20 cellular contexts compared by ENCODE assay signal in genomic region chr3:147423601-147424324, GRCh38. TPM values are rescaled to one million over a fixed set of nuclear protein-coding genes. Genes with fewer than 3 reads are reported as not detected.
DNase-seq lines count a peak whose midpoint lies in the region; ATAC-seq, FAIRE-seq and TF ChIP-seq lines count a peak whose summit lies in the region.
"Had no signal": no experiment of that assay in that cellular context is flagged by ENCODE, and none has a peak within 500 bp of the region (broad histone marks: within the 10 kb centered on the region; RNA-seq: fewer than 3 reads in every experiment).

No MANE protein-coding gene starts in this region.

- no peak for TF ChIP-seq CTCF in H1 (IDR thresholded peaks at IDR 0.05; ENCODE audit: control extremely low read depth in 1 of 3, insufficient read depth in 1 of 3, low read depth in 1 of 3, low read length in 3 of 3)
- TF ChIP-seq CTCF in nephron (IDR thresholded peaks at IDR 0.05; ENCODE audit: unreplicated experiment in 3 of 3), result no peak

- peak overlapping the region; percentile 85 to 99 (median 92) for H3K27ac Mint-ChIP-seq in nephron
- H3K27ac Mint-ChIP-seq: activated CD8-positive, alpha-beta T cell treated with anti-CD3 and anti-CD28 coated beads for 36 hours; activated naive CD8-positive, alpha-beta T cell; CD4-positive, CD25-positive, alpha-beta regulatory T cell; stimulated activated naive CD8-positive, alpha-beta T cell treated with anti-CD3 and anti-CD28 coated beads, Interleukin-15, Interleukin-2, amounts not matched to agents 100 ng/mL and 50 ng/mL, for 24 hours had no signal

- peaks cover 0 to 6% of the 10 kb centered on the region in 2 experiments for H4K20me1 ChIP-seq in H1 (replicated peaks in 1 of 2; ENCODE audit: control insufficient read depth in 1 of 2, insufficient read depth in 2 of 2, low read length in 2 of 2)

- no peaks in the 10 kb centered on the region for H3K36me3 Mint-ChIP-seq in nephron (ENCODE audit: low read depth)
- H3K36me3 Mint-ChIP-seq: CD4-positive, CD25-positive, alpha-beta regulatory T cell had no signal

- no peaks in the 10 kb centered on the region for H3K79me2 ChIP-seq in H1 (ENCODE audit: control insufficient read depth in 1 of 2, insufficient read depth in 2 of 2, low read length in 2 of 2)

- no peak overlapping the region for H4K5ac ChIP-seq in H1 (ENCODE audit: insufficient read length, low read depth, low read length)

- no peak for TF ChIP-seq POLR2A in H1 (IDR thresholded peaks at IDR 0.05; ENCODE audit: control extremely low read depth in 1 of 2, low read depth in 2 of 2, low read length in 2 of 2)

- no peak overlapping the region for H2BK15ac ChIP-seq in H1 (ENCODE audit: low read length)

- H2BK20ac ChIP-seq in H1 (ENCODE audit: low read length), result no peak overlapping the region

- CTCF ChIA-PET in H1 (lab: Charles Lee; ENCODE audit: partially characterized antibody), result interaction anchor here (0.9 to 17.2 kb wide), 10 partner anchors 9 to 305 kb away, joined by 3 to 485 read pairs (median 4); partner anchors contain the start of gene ZIC4

- TF ChIP-seq EP300 in H1 (IDR thresholded peaks at IDR 0.05; ENCODE audit: borderline replicate concordance in 1 of 2, low read depth in 2 of 2, low read length in 2 of 2), result no peak

- peaks cover 34% of the 10 kb centered on the region for H3K4me1 Mint-ChIP-seq in nephron

- H3K79me1 ChIP-seq in H1 (ENCODE audit: low read depth, low read length), result no peaks in the 10 kb centered on the region

- H3K23me2 ChIP-seq in H1 (ENCODE audit: low read depth, low read length), result peaks cover 5% of the 10 kb centered on the region; the same call in 1 of the 2 replicates

- peaks cover 90% of the 10 kb centered on the region for H3K27me3 Mint-ChIP-seq in nephron (ENCODE audit: low read depth)

- DNase-seq in MG63 (peak; percentile 53), H1 (ENCODE audit: low read depth in 1 of 2, low spot score in 2 of 2) (no peak), NCI-H82 (lab: John Stamatoyannopoulos, UW) (no peak), foreskin melanocyte (no peak), KG1 (lab: John Stamatoyannopoulos, UW) (no peak)
- DNase-seq: activated CD8-positive, alpha-beta T cell treated with anti-CD3 and anti-CD28 coated beads for 36 hours; activated T-cell treated with anti-CD3 and anti-CD28 coated beads, Interleukin-2, amount 50 U/mL, for 48 hours; CD4-positive, CD25-positive, alpha-beta regulatory T cell; foreskin fibroblast; IMR-90; naive thymus-derived CD4-positive, alpha-beta T cell; NCI-H2029 had no signal

- no peaks in the 10 kb centered on the region for H3K27me3 ChIP-seq in MG63
- H3K27me3 ChIP-seq in H1 (replicated peaks in 1 of 4; ENCODE audit: control insufficient read depth in 3 of 4, extremely low read depth in 1 of 4, insufficient read depth in 3 of 4, low read length in 3 of 4), result peaks cover 55 to 78% (median 66%) of the 10 kb centered on the region in 4 experiments; a peak in 6 of 7 replicates

- H2AK5ac ChIP-seq in H1 (ENCODE audit: low read depth, low read length), result no peak overlapping the region

- H3K4me3 ChIP-seq in MG63 (peak overlapping the region; percentile 48), H1 (ENCODE audit: extremely low read depth in 1 of 4, insufficient read depth in 2 of 4, low read depth in 3 of 4, low read length in 4 of 4) (peak overlapping the region; percentile 2 to 57 (median 28); a peak in 6 of 8 replicates)

- H3K4me3 Mint-ChIP-seq in nephron, result peak overlapping the region; percentile 79 to 90 (median 84)
- H3K4me3 Mint-ChIP-seq: activated CD8-positive, alpha-beta T cell treated with anti-CD3 and anti-CD28 coated beads for 36 hours; activated naive CD8-positive, alpha-beta T cell; CD4-positive, CD25-positive, alpha-beta regulatory T cell; naive thymus-derived CD4-positive, alpha-beta T cell; stimulated activated naive CD8-positive, alpha-beta T cell treated with anti-CD3 and anti-CD28 coated beads, Interleukin-15, Interleukin-2, amounts not matched to agents 100 ng/mL and 50 ng/mL, for 24 hours had no signal

- no peak overlapping the region for H3K14ac ChIP-seq in H1 (ENCODE audit: insufficient read length)

- no peak for ATAC-seq in HG03354 (IDR thresholded peaks at IDR 0.05; ENCODE audit: poor library complexity, severe bottlenecking, unreplicated experiment)
- ATAC-seq: activated CD8-positive, alpha-beta T cell treated with anti-CD3 and anti-CD28 coated beads for 36 hours; naive thymus-derived CD4-positive, alpha-beta T cell had no signal

- FAIRE-seq in H1 (lab: Jason Lieb, UNC), result no peak

- POLR2A ChIA-PET in H1 (lab: Charles Lee; ENCODE audit: partially characterized antibody), result interaction anchor here (0.9 to 2.8 kb wide), 4 partner anchors 10 to 30 kb away, joined by 4 to 10 read pairs (median 6); no protein-coding TSS in a partner anchor

- H3K56ac ChIP-seq in H1 (replicated peaks; ENCODE audit: insufficient read length, low read depth, low read length), result no peak overlapping the region

- no peak overlapping the region for H2BK12ac ChIP-seq in H1 (ENCODE audit: low read depth, low read length)

- no peak overlapping the region for H3K18ac ChIP-seq in H1 (ENCODE audit: extremely low read depth, low read length)

- peak overlapping the region; percentile 68 to 76 for H3K4me2 ChIP-seq in H1 (ENCODE audit: insufficient read depth in 1 of 2, low read depth in 2 of 2, low read length in 2 of 2)

- no peak overlapping the region for H2BK120ac ChIP-seq in H1 (replicated peaks; ENCODE audit: low read depth, low read length)

- H3K4me1 ChIP-seq in ES-I3 (ENCODE audit: insufficient read depth, low read length) (peaks cover 6% of the 10 kb centered on the region; the same call in 1 of the 2 replicates), H1 (replicated peaks in 1 of 4; ENCODE audit: control insufficient read depth in 3 of 4, insufficient read depth in 4 of 4, low read length in 3 of 4) (peaks cover 12 to 39% (median 15%) of the 10 kb centered on the region in 4 experiments)

- H3K9ac ChIP-seq in ES-I3 (ENCODE audit: low read depth, low read length) (peak overlapping the region; percentile 19; the same call in 1 of the 2 replicates), H1 (replicated peaks in 1 of 4; ENCODE audit: extremely low read depth in 1 of 4, low read depth in 3 of 4, low read length in 3 of 4) (no peak overlapping the region)

- H3K27ac ChIP-seq in H1 (ENCODE audit: low read depth, low read length), result no peak overlapping the region

- H3K9me3 ChIP-seq in ES-I3 (ENCODE audit: control insufficient read depth, insufficient read depth, low read length) (no peaks in the 10 kb centered on the region), MG63 (no peaks in the 10 kb centered on the region), H1 (ENCODE audit: insufficient read depth in 2 of 2, low read depth in 1 of 2, low read length in 1 of 2) (no peaks in the 10 kb centered on the region)

- H2AFZ ChIP-seq in H1 (ENCODE audit: low read length), result peak overlapping the region; percentile 24; the same call in 1 of the 2 replicates

- no peak overlapping the region for H3K4ac ChIP-seq in H1 (replicated peaks; ENCODE audit: insufficient read length, low read depth, low read length)

- H3K9me3 Mint-ChIP-seq in nephron, result no peaks in the 10 kb centered on the region

- H3K36me3 ChIP-seq in ES-I3 (ENCODE audit: insufficient read depth, low read length) (no peaks in the 10 kb centered on the region), MG63 (peaks cover 2% of the 10 kb centered on the region), H1 (ENCODE audit: control insufficient read depth in 2 of 4, insufficient read depth in 4 of 4, low read length in 3 of 4) (peaks cover 0 to 3% (median 0%) of the 10 kb centered on the region in 4 experiments; a peak in 1 of 8 replicates)

- no peak for TF ChIP-seq RAD21 in H1 (IDR thresholded peaks at IDR 0.05 in 1 of 2, conservative IDR thresholded peaks at IDR 0.05 in 1 of 2; ENCODE audit: low read depth in 2 of 2, low read length in 2 of 2)

- H3K23ac ChIP-seq in H1 (ENCODE audit: insufficient read length), result no peak overlapping the region

- H4K91ac ChIP-seq in H1 (replicated peaks; ENCODE audit: insufficient read length, low read length), result no peak overlapping the region

- H2BK5ac ChIP-seq in H1 (ENCODE audit: low read depth, low read length), result no peak overlapping the region

- WGBS in H1 (ENCODE audit: extremely low coverage in 1 of 2, insufficient coverage in 1 of 2, insufficient read length in 1 of 2, insufficient replicate concordance in 2 of 2, low coverage in 1 of 2, low lambda C conversion rate in 2 of 2, missing lambda C conversion rate in 1 of 2), 2 experiments, result 3% methylated on average over 19 of the region's 19 CpGs; no CpG with 5 or more reads in 1 of the 2 experiments

- H4K8ac ChIP-seq in H1 (ENCODE audit: extremely low read depth, insufficient read depth, low read length), result no peak overlapping the region

TF ChIP-seq in H1, 55 proteins besides CTCF, POLR2A, EP300 and RAD21 (continues in another document):
- TF ChIP-seq TCF12 (IDR thresholded peaks at IDR 0.05; ENCODE audit: low read depth, low read length) (no peak), SP4 (IDR thresholded peaks at IDR 0.05; ENCODE audit: low read length) (no peak), RNF2 (IDR thresholded peaks at IDR 0.05; ENCODE audit: borderline replicate concordance, low read depth, low read length, missing control alignments, poor library complexity, severe bottlenecking) (peak; percentile 90), GABPA (IDR thresholded peaks at IDR 0.05; ENCODE audit: borderline replicate concordance, insufficient read depth, low read length) (no peak)

RNA-seq across cellular contexts. Expression of gene ZIC1, which starts 14.6 kb away (rescaled TPM):
- total RNA-seq in MG63 (2014; rRNA removed; shearing (Covaris generic); ENCODE audit: low replicate concordance), result 24.3 and 31.9 TPM in 2 replicates
- total RNA-seq in H1 (2021; fragmentation: NEBNext Ultra II Directional; extraction: Animal tissue kit (Norgen Biotek cat#: 25700)), result 1.5 and 2.2 TPM in 2 replicates
- polyA plus RNA-seq in H1 (2011; rRNA removed), result 0.80 and 3.6 TPM in 2 replicates
- 1.7 TPM for polyA plus RNA-seq in H1 (2011; cell fraction: cytosol; rRNA removed)
- polyA plus RNA-seq in H1 (2011; cell fraction: nucleus; rRNA removed), result 2.7 TPM
- 0.27 to 0.77 TPM (median 0.60 TPM) in 4 replicates for polyA plus RNA-seq in H1 (2012, experiment 1 of 2)
- 0.08 TPM for polyA plus RNA-seq in H1 (2012, experiment 2 of 2)
- 1.4 TPM for polyA plus RNA-seq in H1 (2013, experiment 1 of 2)
- polyA plus RNA-seq in H1 (2013, experiment 2 of 2), result 0.75 TPM
- polyA minus RNA-seq in H1 (2011; rRNA and poly(A)+ RNA removed), result 0.07 and 0.47 TPM in 2 replicates
- polyA minus RNA-seq in H1 (2011; cell fraction: cytosol; rRNA and poly(A)+ RNA removed), result 1.6 TPM
- polyA minus RNA-seq in H1 (2011; cell fraction: nucleus; rRNA and poly(A)+ RNA removed), result 2.4 TPM
- total RNA-seq: activated CD8-positive, alpha-beta T cell treated with anti-CD3 and anti-CD28 coated beads for 36 hours; cardiac septum; CD4-positive, CD25-positive, alpha-beta regulatory T cell; IMR-90; lung microvascular endothelial cell; naive thymus-derived CD4-positive, alpha-beta T cell; urinary bladder had no signal
- polyA plus RNA-seq: CD4-positive, CD25-positive, alpha-beta regulatory T cell; IMR-90; naive thymus-derived CD4-positive, alpha-beta T cell; urinary bladder had no signal

RNA-seq across cellular contexts. Expression of gene ZIC4, which starts 17.4 kb away (rescaled TPM):
- 1.5 and 2.2 TPM in 2 replicates for total RNA-seq in MG63 (2014; rRNA removed; shearing (Covaris generic); ENCODE audit: low replicate concordance)
- 0.13 TPM in 1 of 2 replicates, not detected in the other for total RNA-seq in H1 (2021; fragmentation: NEBNext Ultra II Directional; extraction: Animal tissue kit (Norgen Biotek cat#: 25700))
- 0.03 and 0.31 TPM in 2 replicates for polyA plus RNA-seq in H1 (2011; rRNA removed)
- polyA plus RNA-seq in H1 (2011; cell fraction: cytosol; rRNA removed), result 0.08 TPM
- polyA plus RNA-seq in H1 (2011; cell fraction: nucleus; rRNA removed), result 0.27 TPM
- polyA plus RNA-seq in H1 (2012, experiment 1 of 2), result 0.27 TPM in 1 of 4 replicates, not detected in the others
- polyA plus RNA-seq in H1 (2012, experiment 2 of 2), result 0.08 TPM
- polyA plus RNA-seq in H1 (2013, experiment 1 of 2), result 0.06 TPM
- 0.06 TPM for polyA plus RNA-seq in H1 (2013, experiment 2 of 2)
- polyA minus RNA-seq in H1 (2011; rRNA and poly(A)+ RNA removed), result not detected in 2 replicates
- polyA minus RNA-seq in H1 (2011; cell fraction: cytosol; rRNA and poly(A)+ RNA removed), result not detected
- 0.60 TPM for polyA minus RNA-seq in H1 (2011; cell fraction: nucleus; rRNA and poly(A)+ RNA removed)
- total RNA-seq: activated CD8-positive, alpha-beta T cell treated with anti-CD3 and anti-CD28 coated beads for 36 hours; cardiac septum; CD4-positive, CD25-positive, alpha-beta regulatory T cell; IMR-90; lung microvascular endothelial cell; naive thymus-derived CD4-positive, alpha-beta T cell; urinary bladder had no signal
- polyA plus RNA-seq: CD4-positive, CD25-positive, alpha-beta regulatory T cell; IMR-90; naive thymus-derived CD4-positive, alpha-beta T cell; urinary bladder had no signal
